In the genomic region with DNA sequence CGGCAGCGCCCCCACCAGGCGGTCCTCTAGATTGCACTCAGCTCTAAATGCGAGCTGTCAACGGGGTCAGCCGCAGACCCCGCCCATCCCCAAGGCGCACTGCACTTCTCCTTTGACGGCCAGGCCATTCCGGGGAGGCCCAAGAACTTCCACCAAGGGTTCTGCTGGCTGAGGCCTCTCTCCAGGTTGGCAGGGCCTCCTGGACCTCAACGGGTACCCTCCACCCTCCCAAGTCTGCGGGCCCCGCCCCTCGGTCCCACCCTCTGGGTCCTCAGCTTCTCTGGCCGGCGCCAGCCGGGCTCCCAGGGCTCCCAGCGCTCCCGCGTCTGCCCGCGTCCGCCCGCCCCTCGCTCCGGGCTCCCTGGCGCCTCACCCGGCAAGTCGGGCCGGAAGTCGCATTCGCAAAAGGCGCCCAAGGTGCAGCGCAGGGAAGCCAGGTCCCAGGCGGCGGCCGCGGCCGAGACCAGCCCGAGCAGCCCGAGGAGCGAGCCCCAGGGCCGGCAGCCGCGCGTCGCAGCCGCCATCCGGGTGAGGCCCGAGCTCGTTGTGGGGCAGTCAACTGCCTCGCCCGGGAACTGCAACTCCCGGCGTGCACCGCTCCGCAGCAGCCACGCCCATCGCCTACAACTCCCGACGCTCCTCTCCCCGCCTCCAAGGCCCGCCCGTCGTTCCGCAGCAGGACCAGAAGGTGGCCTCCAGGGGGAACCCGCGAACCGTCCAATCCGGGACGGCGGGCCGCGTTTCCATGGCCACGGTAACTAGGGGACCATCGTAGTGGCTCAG, we compare ENCODE assay signal across 8 cellular contexts. TPM values are rescaled to one million over a fixed set of nuclear protein-coding genes. Genes with fewer than 3 reads are reported as not detected.
DNase-seq lines count a peak whose midpoint lies in the region; ATAC-seq and TF ChIP-seq lines count a peak whose summit lies in the region.

A gene (minus strand): TSS at position 548 of the 783 bp plus-strand sequence. CDS start 24 bp downstream, at position 524.

- intact Hi-C loops in aorta (cut with DNase I): loop anchor here (1.0 to 10.0 kb wide), 9 partner anchors 50 to 230 kb away; no protein-coding TSS in a partner anchor

- H3K4me1 ChIP-seq in right atrium auricular region (peaks cover 0 to 17% of the 10 kb centered on the region in 2 donors), aorta (ENCODE audit: control insufficient read depth in 1 of 2, insufficient read depth in 2 of 2, low read length in 2 of 2) (no peaks in the 10 kb centered on the region)

- H3K27ac ChIP-seq in angular gyrus (ENCODE audit: low read depth, low read length) (peak within 1 kb of the TSS; percentile 88), right atrium auricular region (peak within 1 kb of the TSS; percentile 95 to 97), aorta (ENCODE audit: low read depth in 1 of 2, low read length in 2 of 2) (peak within 1 kb of the TSS; percentile 25 to 53)

- peak within 1 kb of the TSS; percentile 64 to 87 for H3K4me3 ChIP-seq in right atrium auricular region
- H3K4me3 ChIP-seq in aorta (ENCODE audit: low read length in 2 of 2): peak within 1 kb of the TSS; percentile 49 to 53

- 0% methylated on average over 54 to 76 of the region's 76 CpGs for WGBS in aorta, 2 donors

- DNase-seq in NCI-H187 (lab: John Stamatoyannopoulos, UW) (peak; percentile 72 to 93), T-helper 2 cell (peak; percentile 97 to 99 (median 98)), right atrium auricular region (ENCODE audit: low spot score) (peak; percentile 98), putamen (ENCODE audit: low spot score) (peak; percentile 97), aorta (peak; percentile 99 to 100)

- H3K36me3 ChIP-seq in right atrium auricular region (peaks cover 12% of the 10 kb centered on the region), aorta (ENCODE audit: control insufficient read depth in 1 of 2, insufficient read depth in 2 of 2, low read length in 1 of 2) (no peaks in the 10 kb centered on the region)

- H3K9me3 ChIP-seq in right atrium auricular region (no peaks in the 10 kb centered on the region), aorta (ENCODE audit: control insufficient read depth, low read length) (no peaks in the 10 kb centered on the region)

- H3K27me3 ChIP-seq in right atrium auricular region (no peaks in the 10 kb centered on the region), aorta (ENCODE audit: control insufficient read depth in 1 of 2, insufficient read depth in 2 of 2, low read length in 1 of 2) (no peaks in the 10 kb centered on the region)

- peak; percentile 82 to 91 for TF ChIP-seq CTCF in right atrium auricular region (IDR thresholded peaks at IDR 0.05)

- peak; percentile 47 for ATAC-seq in GM18499 (IDR thresholded peaks at IDR 0.05; ENCODE audit: insufficient read depth, unreplicated experiment)
- peak; percentile 82 for ATAC-seq in HG02943 (IDR thresholded peaks at IDR 0.05; ENCODE audit: low read depth, unreplicated experiment)
- ATAC-seq in aorta (ENCODE audit: low FRiP score): peak; percentile 96

RNA-seq across cellular contexts. Expression of the gene that starts here (rescaled TPM):
- 1 to 10 TPM; 3.9 to 7.0 TPM for total RNA-seq in right atrium auricular region
- total RNA-seq in aorta: 1 to 10 TPM; 5.8 to 8.0 TPM
- 10 to 100 TPM in 1 of 2 donors, 1 to 10 TPM in 1; 4.5 to 12.7 TPM for polyA plus RNA-seq in aorta

Comparison
In these comparisons a context has a peak if more than half of its experiments do, and no peak if none do; other contexts are left out.
1. Peak in every context shown above with its lines: DNase-seq, ATAC-seq, H3K4me3 ChIP-seq and H3K27ac ChIP-seq.
2. H3K27ac ChIP-seq: peak in every context shown above with its lines; median percentile 96 in right atrium auricular region; 88 in angular gyrus; 39 in aorta.